ENCODE assay signal across 1 cellular context in the genomic region with DNA sequence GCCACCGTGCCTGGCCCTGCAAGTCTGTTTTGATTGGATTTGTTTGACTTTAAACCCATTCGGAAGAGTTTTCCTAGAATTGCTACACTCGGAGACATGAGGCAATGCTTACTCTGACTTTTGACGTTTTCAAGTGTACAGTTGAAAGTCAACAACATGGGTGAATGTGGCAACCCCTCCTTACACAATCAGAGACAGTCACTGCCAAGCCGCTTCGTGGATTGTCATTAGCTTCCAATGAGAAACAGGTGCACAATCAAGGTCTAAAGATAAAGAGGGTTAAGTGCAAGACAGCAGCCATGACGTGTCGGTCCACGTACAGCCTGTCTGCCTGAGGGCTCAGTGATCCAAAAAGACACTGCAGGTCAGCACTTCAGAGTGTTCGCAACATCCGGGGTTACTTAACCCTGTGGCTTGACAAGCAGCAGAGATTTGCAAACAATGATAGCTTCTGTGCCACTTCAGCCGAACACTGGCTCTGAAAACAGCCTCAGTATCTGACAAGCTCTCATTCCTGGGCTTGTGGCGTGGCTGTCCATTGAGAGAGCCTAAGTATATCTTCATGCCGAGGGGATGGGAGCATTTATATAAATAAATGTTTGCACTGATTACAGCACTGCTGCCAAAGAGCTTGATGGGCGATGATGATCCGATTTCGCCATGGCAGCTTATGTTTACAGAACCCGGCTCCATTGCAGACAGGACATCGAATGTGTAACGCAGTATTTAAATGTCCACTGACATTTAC.
TF ChIP-seq lines count a peak whose summit lies in the region.

No MANE protein-coding gene starts in this region.

TF ChIP-seq in IMR-90, 13 proteins besides CTCF, POLR2A, EP300 and RAD21:
- TF ChIP-seq RCOR1 (IDR thresholded peaks at IDR 0.05; ENCODE audit: insufficient replicate concordance, low read length) (peak; percentile 92), FOS (IDR thresholded peaks at IDR 0.05; ENCODE audit: low read depth, low read length) (peak; percentile 10; the same call in 1 of the 2 replicates), CHD1 (IDR thresholded peaks at IDR 0.05; ENCODE audit: low read depth, low read length) (no peak), CEBPB (IDR thresholded peaks at IDR 0.05; ENCODE audit: low read depth, low read length) (peak; percentile 96)
